Comparison of ENCODE assay signal across 8 cellular contexts in the genomic region with DNA sequence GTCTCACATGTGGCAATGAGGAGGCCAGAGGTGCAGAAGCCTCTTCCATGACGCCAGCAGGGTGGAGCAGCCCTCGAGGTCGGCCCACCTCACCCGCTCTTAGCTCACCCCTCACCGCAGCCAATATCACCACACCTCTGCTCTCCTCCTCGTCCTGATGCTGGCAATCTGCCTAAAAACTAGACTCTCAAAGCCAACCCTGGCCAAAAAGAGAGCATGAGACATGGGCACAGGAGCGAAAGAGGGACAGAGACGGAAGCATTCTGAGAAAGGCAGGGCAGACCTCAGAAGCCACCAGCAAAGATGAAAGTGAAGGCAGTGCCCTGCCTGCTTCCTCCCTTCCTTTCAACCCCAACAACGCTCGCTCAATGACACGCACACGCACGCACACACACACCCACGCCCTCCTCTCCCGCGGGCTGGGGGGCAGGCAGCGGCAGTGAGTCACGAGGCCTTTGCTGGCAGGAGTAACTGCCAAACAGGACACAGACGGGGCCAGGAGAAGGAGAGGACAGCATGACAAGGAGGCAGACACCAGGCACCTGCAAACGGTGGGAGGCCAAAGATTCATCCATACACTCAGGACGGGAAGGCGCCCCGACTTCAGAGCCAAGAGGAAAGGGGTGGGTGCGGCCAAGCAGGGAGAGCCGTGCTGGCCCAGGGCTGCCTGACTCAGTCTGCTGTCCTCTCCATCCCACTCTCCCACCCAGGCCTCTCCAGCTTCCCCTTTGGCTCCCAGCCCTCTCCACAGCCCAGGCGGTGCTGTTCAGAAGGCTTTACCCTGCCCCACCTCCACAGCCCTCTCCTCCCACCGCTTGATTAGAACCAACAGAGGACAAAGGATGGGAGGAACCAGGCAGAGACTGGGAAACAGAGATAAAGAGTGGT. TPM values are rescaled to one million over a fixed set of nuclear protein-coding genes. Genes with fewer than 3 reads are reported as not detected.
DNase-seq lines count a peak whose midpoint lies in the region; ATAC-seq lines count a peak whose summit lies in the region.

No MANE protein-coding gene starts in this region.

- H3K18ac ChIP-seq in mesendoderm (ENCODE audit: low read length): no peak overlapping the region

- H3K79me1 ChIP-seq in mesendoderm (ENCODE audit: low read length): peaks cover 6% of the 10 kb centered on the region

- H3K56ac ChIP-seq in mesendoderm (ENCODE audit: low read length): no peak overlapping the region

- peaks cover 41% of the 10 kb centered on the region for H3K36me3 Mint-ChIP-seq in activated CD4-positive, alpha-beta T cell treated with anti-CD3 and anti-CD28 coated beads for 36 hours (ENCODE audit: low read depth)
- peaks cover 23% of the 10 kb centered on the region for H3K36me3 Mint-ChIP-seq in central memory CD8-positive, alpha-beta T cell (ENCODE audit: insufficient read depth)

- POLR2A ChIA-PET in activated CD4-positive, alpha-beta T cell treated with anti-CD3 and anti-CD28 coated beads for 36 hours (lab: Charles Lee): interaction anchor here (0.6 to 1.6 kb wide), 5 partner anchors 10 to 98 kb away, joined by 3 to 11 read pairs (median 3); no protein-coding TSS in a partner anchor

- H3K4me3 ChIP-seq in skin epidermis (peak overlapping the region in 3 of 7 experiments; percentile 6 to 10 (median 8)), mesendoderm (ENCODE audit: low read length) (no peak overlapping the region)

- peaks cover 74% of the 10 kb centered on the region for H3K4me1 Mint-ChIP-seq in activated CD4-positive, alpha-beta T cell treated with anti-CD3 and anti-CD28 coated beads for 36 hours
- H3K4me1 Mint-ChIP-seq in central memory CD8-positive, alpha-beta T cell: peaks cover 38% of the 10 kb centered on the region

- no peaks in the 10 kb centered on the region for H3K27me3 ChIP-seq in mesendoderm (ENCODE audit: insufficient read depth, low read length, poor library complexity)

- H3K79me2 ChIP-seq in mesendoderm (ENCODE audit: control insufficient read depth, insufficient read depth, low read length): peaks cover 5% of the 10 kb centered on the region

- H2BK15ac ChIP-seq in mesendoderm (replicated peaks; ENCODE audit: low read depth): no peak overlapping the region

- peak; percentile 78 for ATAC-seq in activated CD4-positive, alpha-beta T cell treated with anti-CD3 and anti-CD28 coated beads for 36 hours
- peak; percentile 81 for ATAC-seq in central memory CD8-positive, alpha-beta T cell (replicated peaks; ENCODE audit: extremely low read depth, poor library complexity, severe bottlenecking)
- ATAC-seq in GM21825 (IDR thresholded peaks at IDR 0.05; ENCODE audit: unreplicated experiment): no peak
- no peak for ATAC-seq in GM21390 (IDR thresholded peaks at IDR 0.05; ENCODE audit: unreplicated experiment)

- no CpG with 5 or more reads among the region's 27 CpGs for WGBS in mesendoderm (ENCODE audit: extremely low coverage, insufficient coverage, low lambda C conversion rate)

- H3K27ac ChIP-seq in skin epidermis (peak overlapping the region in 15 of 21 experiments; percentile 2 to 73 (median 34)), mesendoderm (ENCODE audit: low read depth, low read length) (no peak overlapping the region)

- H3K9me3 Mint-ChIP-seq in activated CD4-positive, alpha-beta T cell treated with anti-CD3 and anti-CD28 coated beads for 36 hours (ENCODE audit: low read depth): no peaks in the 10 kb centered on the region
- no peaks in the 10 kb centered on the region for H3K9me3 Mint-ChIP-seq in central memory CD8-positive, alpha-beta T cell

- peak overlapping the region; percentile 96 for H3K27ac Mint-ChIP-seq in activated CD4-positive, alpha-beta T cell treated with anti-CD3 and anti-CD28 coated beads for 36 hours
- peak overlapping the region; percentile 92 for H3K27ac Mint-ChIP-seq in central memory CD8-positive, alpha-beta T cell (ENCODE audit: low read depth)

- no peak overlapping the region for H2BK120ac ChIP-seq in mesendoderm (ENCODE audit: low read depth, low read length)

- no peak overlapping the region for H3K23ac ChIP-seq in mesendoderm (ENCODE audit: low read length)

- H4K5ac ChIP-seq in mesendoderm (ENCODE audit: low read length): no peak overlapping the region

- peaks cover 19% of the 10 kb centered on the region for H3K4me1 ChIP-seq in mesendoderm (ENCODE audit: control insufficient read depth, low read depth, low read length)

- DNase-seq in EH (ENCODE audit: low read depth): peak; percentile 12
- peak; percentile 95 for DNase-seq in activated CD4-positive, alpha-beta T cell treated with anti-CD3 and anti-CD28 coated beads for 36 hours
- peak; percentile 58 to 79 for DNase-seq in central memory CD8-positive, alpha-beta T cell (ENCODE audit: low spot score in 2 of 2)
- DNase-seq in NCI-H2107 treated with DMSO at 0.1 percent for 48 hours (lab: John Stamatoyannopoulos, UW; ENCODE audit: unreplicated experiment): no peak
- no peak for DNase-seq in mesendoderm

- H2BK5ac ChIP-seq in mesendoderm (ENCODE audit: low read length): no peak overlapping the region

- no peak overlapping the region for H4K8ac ChIP-seq in mesendoderm (ENCODE audit: low read depth, low read length)

- no peaks in the 10 kb centered on the region for H3K36me3 ChIP-seq in mesendoderm (ENCODE audit: control insufficient read depth, insufficient read depth, low read length)

- H3K9ac ChIP-seq in mesendoderm (ENCODE audit: low read length): no peak overlapping the region

- H3K4ac ChIP-seq in mesendoderm (ENCODE audit: low read depth, low read length): no peak overlapping the region

- no peak overlapping the region for H3K4me2 ChIP-seq in mesendoderm (ENCODE audit: low read length)

- no peak overlapping the region for H2AK5ac ChIP-seq in mesendoderm (ENCODE audit: low read length)

- intact Hi-C loops in activated CD4-positive, alpha-beta T cell treated with anti-CD3 and anti-CD28 coated beads for 36 hours (cut with DNase I, micrococcal nuclease): loop anchor here (1.0 to 5.0 kb wide), 6 partner anchors 12 to 387 kb away; partner anchors contain the start of genes VPS26B (in 2 of the 2), ACAD8 (in 1 of the 2), GLB1L2 (in 1 of the 2) and GLB1L3 (in 1 of the 2)

- H3K27me3 Mint-ChIP-seq in activated CD4-positive, alpha-beta T cell treated with anti-CD3 and anti-CD28 coated beads for 36 hours: no peaks in the 10 kb centered on the region
- no peaks in the 10 kb centered on the region for H3K27me3 Mint-ChIP-seq in central memory CD8-positive, alpha-beta T cell

- CTCF ChIA-PET in activated CD4-positive, alpha-beta T cell treated with anti-CD3 and anti-CD28 coated beads for 36 hours (lab: Charles Lee): interaction anchor here (0.6 to 3.8 kb wide), 5 partner anchors 14 to 116 kb away, joined by 3 to 20 read pairs (median 5); no protein-coding TSS in a partner anchor

- peak overlapping the region; percentile 79 for H3K4me3 Mint-ChIP-seq in activated CD4-positive, alpha-beta T cell treated with anti-CD3 and anti-CD28 coated beads for 36 hours
- peak overlapping the region; percentile 77 for H3K4me3 Mint-ChIP-seq in central memory CD8-positive, alpha-beta T cell

RNA-seq across cellular contexts. Expression of gene IGSF9B, which starts 11.4 kb away (rescaled TPM):
- 10 to 100 TPM; 79.0 to 84.2 TPM for total RNA-seq in activated CD4-positive, alpha-beta T cell treated with anti-CD3 and anti-CD28 coated beads for 36 hours
- polyA plus RNA-seq in mesendoderm (2013, experiment 1 of 2): 8.4 TPM
- polyA plus RNA-seq in mesendoderm (2013, experiment 2 of 2): 7.0 TPM

Comparison
In these comparisons a context has a peak if more than half of its experiments do, and no peak if none do; other contexts are left out.
1. DNase-seq: peak in EH (single experiment), activated CD4-positive, alpha-beta T cell treated with anti-CD3 and anti-CD28 coated beads for 36 hours (single experiment) and central memory CD8-positive, alpha-beta T cell (2 of 2); none in NCI-H2107 treated with DMSO at 0.1 percent for 48 hours (single experiment) and mesendoderm (single experiment).
2. ATAC-seq: peak in activated CD4-positive, alpha-beta T cell treated with anti-CD3 and anti-CD28 coated beads for 36 hours (single experiment) and central memory CD8-positive, alpha-beta T cell (single experiment); none in GM21825 (single experiment) and GM21390 (single experiment).